In genomic region chr18:48886520-48887293, GRCh38 we compare ENCODE assay signal across 18 cellular contexts.
"Had no signal": no experiment of that assay in that cellular context is flagged by ENCODE, and none has a peak within 500 bp of the region (broad histone marks: within the 10 kb centered on the region; RNA-seq: fewer than 3 reads in every experiment).

No MANE protein-coding gene starts in this region.

- H3K36me3 Mint-ChIP-seq: activated naive CD4-positive, alpha-beta T cell treated with anti-CD3 and anti-CD28 coated beads, Interleukin-2, amount 10 ng/mL, durations not matched to agents 7 days and 5 days; T-cell had no signal

- ATAC-seq: foreskin keratinocyte, Right ventricle myocardium inferior, T-cell had no signal

- H3K4me1 Mint-ChIP-seq: activated naive CD4-positive, alpha-beta T cell treated with anti-CD3 and anti-CD28 coated beads, Interleukin-2, amount 10 ng/mL, durations not matched to agents 7 days and 5 days had no signal

- H3K4me1 ChIP-seq: colonic mucosa, foreskin keratinocyte, parathyroid adenoma had no signal

- H3K9me3 ChIP-seq: colonic mucosa had no signal

- H3K27me3 Mint-ChIP-seq: activated CD4-positive, alpha-beta T cell treated with anti-CD3 and anti-CD28 coated beads, Interleukin-2, amount 10 ng/mL, durations not matched to agents 24 days and 14 days; T-cell had no signal

- DNase-seq: activated CD4-positive, alpha-beta T cell treated with anti-CD3 and anti-CD28 coated beads, Interleukin-2, amount 10 ng/mL, durations not matched to agents 24 days and 14 days; activated CD8-positive, alpha-beta memory T cell treated with anti-CD3 and anti-CD28 coated beads, Interleukin-2, amount 50 U/mL, for 48 hours; activated naive CD4-positive, alpha-beta T cell treated with anti-CD3 and anti-CD28 coated beads, Interleukin-2, amount 10 ng/mL, durations not matched to agents 7 days and 5 days; colonic mucosa; effector memory CD4-positive, alpha-beta T cell; foreskin keratinocyte; glutamatergic neuron; kidney glomerular epithelial cell; retina; stimulated activated CD4-positive, alpha-beta T cell treated with anti-CD3 and anti-CD28 coated beads, Interleukin-2, amount 100 ng/mL, for 48 hours; stimulated activated naive CD4-positive, alpha-beta T cell; T-cell; T1000 had no signal

- H3K9ac ChIP-seq: parathyroid adenoma had no signal

- H3K27me3 ChIP-seq: cardiac muscle cell, colonic mucosa, foreskin keratinocyte had no signal

- H3K27ac Mint-ChIP-seq: activated naive CD4-positive, alpha-beta T cell treated with anti-CD3 and anti-CD28 coated beads, Interleukin-2, amount 10 ng/mL, durations not matched to agents 7 days and 5 days; T-cell had no signal

- H3K9me3 Mint-ChIP-seq: activated CD4-positive, alpha-beta T cell treated with anti-CD3 and anti-CD28 coated beads, Interleukin-2, amount 10 ng/mL, durations not matched to agents 24 days and 14 days; activated naive CD4-positive, alpha-beta T cell treated with anti-CD3 and anti-CD28 coated beads, Interleukin-2, amount 10 ng/mL, durations not matched to agents 7 days and 5 days; activated T-helper 1 cell treated with anti-CD3 and anti-CD28 coated beads, Interleukin-12 subunit alpha, Interleukin-12 subunit beta, Interleukin-2, Interleukin-4 antibody, amounts not matched to agents 30 ng/mL and 10 ng/mL and 1 ng/mL, durations not matched to agents 14 hours and 24 hours and 36 hours; T-cell had no signal

- H3K27ac ChIP-seq: cardiac muscle cell, colonic mucosa, foreskin keratinocyte, parathyroid adenoma, SK-N-MC had no signal

- H3K36me3 ChIP-seq: cardiac muscle cell, colonic mucosa had no signal

- H3K4me3 Mint-ChIP-seq: activated CD4-positive, alpha-beta T cell treated with anti-CD3 and anti-CD28 coated beads, Interleukin-2, amount 10 ng/mL, durations not matched to agents 24 days and 14 days; activated naive CD4-positive, alpha-beta T cell treated with anti-CD3 and anti-CD28 coated beads, Interleukin-2, amount 10 ng/mL, durations not matched to agents 7 days and 5 days; activated T-helper 1 cell treated with anti-CD3 and anti-CD28 coated beads, Interleukin-12 subunit alpha, Interleukin-12 subunit beta, Interleukin-2, Interleukin-4 antibody, amounts not matched to agents 30 ng/mL and 10 ng/mL and 1 ng/mL, durations not matched to agents 14 hours and 24 hours and 36 hours; T-cell had no signal

- H3K4me3 ChIP-seq: cardiac muscle cell, colonic mucosa, SK-N-MC had no signal
